ENCODE assay signal across 1 cellular context in genomic region chr14:81427348-81428058, GRCh38.
TF ChIP-seq lines count a peak whose summit lies in the region.

No MANE protein-coding gene starts in this region.

TF ChIP-seq in K562, 482 proteins besides CTCF, POLR2A, EP300 and RAD21 (continued from another document and continues in another):
- TF ChIP-seq ZBTB43 (CRISPR knock-in tag; IDR thresholded peaks at IDR 0.05), result no peak
- no peak for TF ChIP-seq ZNF282 (CRISPR knock-in tag; IDR thresholded peaks at IDR 0.05)
- no peak for TF ChIP-seq ILF3 (IDR thresholded peaks at IDR 0.05; ENCODE audit: borderline replicate concordance)
- TF ChIP-seq TCFL5 (CRISPR knock-in tag; conservative IDR thresholded peaks at IDR 0.05), result no peak
- peak; percentile 78 for TF ChIP-seq LEF1 (IDR thresholded peaks at IDR 0.05)
- TF ChIP-seq KDM1A (IDR thresholded peaks at IDR 0.05), result peak; percentile 69 to 74; a peak in 3 of 4 replicates
- TF ChIP-seq PTTG1 (tag; IDR thresholded peaks at IDR 0.05; ENCODE audit: low read depth), result no peak
- TF ChIP-seq MEF2D (tag; conservative IDR thresholded peaks at IDR 0.05; ENCODE audit: low read depth), result no peak
- no peak for TF ChIP-seq ELF2 (CRISPR knock-in tag; IDR thresholded peaks at IDR 0.05)
- TF ChIP-seq ZNF644 (tag; IDR thresholded peaks at IDR 0.05; ENCODE audit: low read depth), result no peak
- no peak for TF ChIP-seq FOXP1 (CRISPR knock-in tag; IDR thresholded peaks at IDR 0.05)
- TF ChIP-seq IRF9 (tag; IDR thresholded peaks at IDR 0.05), result no peak
- TF ChIP-seq GABPA (tag; conservative IDR thresholded peaks at IDR 0.05; ENCODE audit: low read depth), result peak; percentile 66
- TF ChIP-seq CREB3 (tag; conservative IDR thresholded peaks at IDR 0.05; ENCODE audit: low read depth), result no peak
- TF ChIP-seq TGIF2 (CRISPR knock-in tag; IDR thresholded peaks at IDR 0.05), result no peak
- no peak for TF ChIP-seq ZNF143 (CRISPR knock-in tag; IDR thresholded peaks at IDR 0.05)
- peak in 1 of 2 experiments; percentile 63; a peak in 3 of 4 replicates for TF ChIP-seq TRIM24 (IDR thresholded peaks at IDR 0.05)
- peak; percentile 54; the same call in 1 of the 2 replicates for TF ChIP-seq MAFK (IDR thresholded peaks at IDR 0.05; ENCODE audit: low read length)
- no peak for TF ChIP-seq ZNF639 (CRISPR knock-in tag; conservative IDR thresholded peaks at IDR 0.05 in 1 of 2, IDR thresholded peaks at IDR 0.05 in 1 of 2)
- TF ChIP-seq ZNF274 (IDR thresholded peaks at IDR 0.05; ENCODE audit: borderline replicate concordance, low read depth, low read length), result no peak
- TF ChIP-seq HOXB6 (CRISPR knock-in tag; IDR thresholded peaks at IDR 0.05; ENCODE audit: borderline replicate concordance), result no peak
- 0 out of 2 replicates have a peak, but pooled peaks have one; percentile 38 for TF ChIP-seq SUPT5H (IDR thresholded peaks at IDR 0.05)
- peak; percentile 45; the same call in 1 of the 2 replicates for TF ChIP-seq STAT5A (IDR thresholded peaks at IDR 0.05; ENCODE audit: borderline replicate concordance, low read length)
- TF ChIP-seq KLF16 (IDR thresholded peaks at IDR 0.05), result no peak; the same call in none of the 2 replicates
- TF ChIP-seq XRCC3 (IDR thresholded peaks at IDR 0.05), result no peak
- TF ChIP-seq HMG20A (CRISPR knock-in tag; conservative IDR thresholded peaks at IDR 0.05), result no peak
- TF ChIP-seq ZSCAN29 (IDR thresholded peaks at IDR 0.05), result no peak
- TF ChIP-seq ZFPM2 (CRISPR knock-in tag; IDR thresholded peaks at IDR 0.05), result no peak
- no peak for TF ChIP-seq ZNF518B (CRISPR knock-in tag; IDR thresholded peaks at IDR 0.05)
- no peak for TF ChIP-seq ZNF740 (CRISPR knock-in tag; IDR thresholded peaks at IDR 0.05)
- no peak for TF ChIP-seq ZNF740 (tag; IDR thresholded peaks at IDR 0.05)
- TF ChIP-seq ELF1 (tag; IDR thresholded peaks at IDR 0.05), result peak; percentile 57
- TF ChIP-seq ZFP30 (CRISPR knock-in tag; IDR thresholded peaks at IDR 0.05; ENCODE audit: borderline replicate concordance), result no peak
- TF ChIP-seq ZNF655 (CRISPR knock-in tag; IDR thresholded peaks at IDR 0.05), result no peak
- TF ChIP-seq FOXK2 (conservative IDR thresholded peaks at IDR 0.05 in 1 of 2, IDR thresholded peaks at IDR 0.05 in 1 of 2; ENCODE audit: low read depth in 2 of 2), result peak in 1 of 2 experiments; percentile 40; a peak in 2 of 4 replicates
- TF ChIP-seq PHF21A (IDR thresholded peaks at IDR 0.05; ENCODE audit: borderline replicate concordance, low read depth), result no peak
- TF ChIP-seq ZNF431 (CRISPR knock-in tag; IDR thresholded peaks at IDR 0.05), result no peak
- TF ChIP-seq ZBTB40 (IDR thresholded peaks at IDR 0.05), result no peak
- no peak for TF ChIP-seq ZBTB40 (CRISPR knock-in tag; IDR thresholded peaks at IDR 0.05)
- no peak for TF ChIP-seq ZZZ3 (IDR thresholded peaks at IDR 0.05)
- no peak for TF ChIP-seq CREBBP (IDR thresholded peaks at IDR 0.05; ENCODE audit: low read depth, low read length)
- TF ChIP-seq NFIX (CRISPR knock-in tag; IDR thresholded peaks at IDR 0.05; ENCODE audit: low read depth), result no peak
- TF ChIP-seq KDM2B (CRISPR knock-in tag; IDR thresholded peaks at IDR 0.05), result no peak
- peak; percentile 47; the same call in 1 of the 2 replicates for TF ChIP-seq ZKSCAN8 (CRISPR knock-in tag; IDR thresholded peaks at IDR 0.05)
- no peak for TF ChIP-seq OTX1 (CRISPR knock-in tag; IDR thresholded peaks at IDR 0.05)
- TF ChIP-seq LCOR (CRISPR knock-in tag; IDR thresholded peaks at IDR 0.05), result peak; percentile 58; the same call in 1 of the 2 replicates
- TF ChIP-seq ZNF140 (CRISPR knock-in tag; IDR thresholded peaks at IDR 0.05), result no peak
- TF ChIP-seq GATA2 (CRISPR knock-in tag; IDR thresholded peaks at IDR 0.05), result peak; percentile 87
